Comparison of ENCODE assay signal across 36 cellular contexts in genomic region chr5:57454896-57455295, GRCh38. TPM values are rescaled to one million over a fixed set of nuclear protein-coding genes. Genes with fewer than 3 reads are reported as not detected.
"Had no signal": no experiment of that assay in that cellular context is flagged by ENCODE, and none has a peak within 500 bp of the region (broad histone marks: within the 10 kb centered on the region; RNA-seq: fewer than 3 reads in every experiment).

No MANE protein-coding gene starts in this region.

- H3K4me1 Mint-ChIP-seq: activated CD8-positive, alpha-beta memory T cell treated with anti-CD3 and anti-CD28 coated beads, Interleukin-2, amount 10 ng/mL, durations not matched to agents 7 days and 5 days; central memory CD8-positive, alpha-beta T cell had no signal

- H3K27ac Mint-ChIP-seq: activated CD4-positive, alpha-beta memory T cell treated with anti-CD3 and anti-CD28 coated beads for 36 hours; activated CD4-positive, alpha-beta T cell treated with anti-CD3 and anti-CD28 coated beads for 36 hours; activated CD4-positive, alpha-beta T cell treated with anti-CD3 and anti-CD28 coated beads, Interleukin-2, amount 10 ng/mL, durations not matched to agents 24 days and 14 days; activated CD8-positive, alpha-beta memory T cell treated with anti-CD3 and anti-CD28 coated beads, Interleukin-2, amount 10 ng/mL, durations not matched to agents 7 days and 5 days; activated CD8-positive, alpha-beta T cell treated with anti-CD3 and anti-CD28 coated beads, Interleukin-2, amount 10 ng/mL, durations not matched to agents 7 days and 5 days; activated naive CD4-positive, alpha-beta T cell treated with anti-CD3 and anti-CD28 coated beads, Interleukin-2, amount 10 ng/mL, durations not matched to agents 7 days and 5 days; activated naive CD4-positive, alpha-beta T cell treated with anti-CD3 and anti-CD28 coated beads, Interleukin-2, amount 50 U/mL, for 72 hours; activated naive CD8-positive, alpha-beta T cell treated with anti-CD3 and anti-CD28 coated beads, Interleukin-2, amount 10 ng/mL, durations not matched to agents 7 days and 5 days; activated T-cell treated with anti-CD3 and anti-CD28 coated beads, Interleukin-2, amount 50 U/mL, for 24 hours; activated T-cell treated with anti-CD3 and anti-CD28 coated beads, Interleukin-2, amount 50 U/mL, for 72 hours; effector memory CD8-positive, alpha-beta T cell had no signal

- H3K36me3 ChIP-seq: esophagus muscularis mucosa, gastroesophageal sphincter, heart right ventricle had no signal

- H3K9me3 ChIP-seq: esophagus muscularis mucosa, gastroesophageal sphincter, heart right ventricle had no signal

- H3K36me3 Mint-ChIP-seq: activated CD4-positive, alpha-beta memory T cell treated with anti-CD3 and anti-CD28 coated beads for 36 hours; activated CD8-positive, alpha-beta memory T cell treated with anti-CD3 and anti-CD28 coated beads, Interleukin-2, amount 10 ng/mL, durations not matched to agents 7 days and 5 days; activated naive CD4-positive, alpha-beta T cell treated with anti-CD3 and anti-CD28 coated beads, Interleukin-2, amount 10 ng/mL, durations not matched to agents 7 days and 5 days; activated naive CD4-positive, alpha-beta T cell treated with anti-CD3 and anti-CD28 coated beads, Interleukin-2, amount 50 U/mL, for 72 hours; activated naive CD8-positive, alpha-beta T cell treated with anti-CD3 and anti-CD28 coated beads, Interleukin-2, amount 10 ng/mL, durations not matched to agents 7 days and 5 days; brain had no signal

- H3K4me3 ChIP-seq: coronary artery, esophagus muscularis mucosa, gastroesophageal sphincter, heart right ventricle had no signal

- H3K27me3 Mint-ChIP-seq: activated CD4-positive, alpha-beta T cell treated with anti-CD3 and anti-CD28 coated beads, Interleukin-2, amount 10 ng/mL, durations not matched to agents 24 days and 14 days; activated T-cell treated with anti-CD3 and anti-CD28 coated beads, Interleukin-2, amount 50 U/mL, for 24 hours had no signal

- H3K4me3 Mint-ChIP-seq: activated CD4-positive, alpha-beta memory T cell treated with anti-CD3 and anti-CD28 coated beads for 36 hours; activated CD4-positive, alpha-beta T cell treated with anti-CD3 and anti-CD28 coated beads for 36 hours; activated CD4-positive, alpha-beta T cell treated with anti-CD3 and anti-CD28 coated beads, Interleukin-2, amount 10 ng/mL, durations not matched to agents 24 days and 14 days; activated CD8-positive, alpha-beta memory T cell treated with anti-CD3 and anti-CD28 coated beads, Interleukin-2, amount 10 ng/mL, durations not matched to agents 7 days and 5 days; activated CD8-positive, alpha-beta T cell treated with anti-CD3 and anti-CD28 coated beads, Interleukin-2, amount 10 ng/mL, durations not matched to agents 7 days and 5 days; activated naive CD4-positive, alpha-beta T cell treated with anti-CD3 and anti-CD28 coated beads, Interleukin-2, amount 10 ng/mL, durations not matched to agents 7 days and 5 days; activated naive CD8-positive, alpha-beta T cell treated with anti-CD3 and anti-CD28 coated beads, Interleukin-2, amount 10 ng/mL, durations not matched to agents 7 days and 5 days; activated T-cell treated with anti-CD3 and anti-CD28 coated beads, Interleukin-2, amount 50 U/mL, for 24 hours; activated T-cell treated with anti-CD3 and anti-CD28 coated beads, Interleukin-2, amount 50 U/mL, for 72 hours; brain; central memory CD8-positive, alpha-beta T cell; effector memory CD8-positive, alpha-beta T cell had no signal

- H3K27ac ChIP-seq: coronary artery, esophagus muscularis mucosa, gastroesophageal sphincter, heart right ventricle had no signal

- DNase-seq: activated CD4-positive, alpha-beta memory T cell treated with anti-CD3 and anti-CD28 coated beads for 36 hours; activated CD4-positive, alpha-beta T cell treated with anti-CD3 and anti-CD28 coated beads for 36 hours; activated CD4-positive, alpha-beta T cell treated with anti-CD3 and anti-CD28 coated beads, Interleukin-2, amount 10 ng/mL, durations not matched to agents 24 days and 14 days; activated CD4-positive, CD25-positive, alpha-beta regulatory T cell; activated CD4-positive, CD25-positive, alpha-beta regulatory T cell treated with anti-CD3 and anti-CD28 coated beads, Interleukin-2, amount 50 U/mL, for 72 hours; activated CD8-positive, alpha-beta memory T cell treated with anti-CD3 and anti-CD28 coated beads, Interleukin-2, amount 10 ng/mL, durations not matched to agents 7 days and 5 days; activated CD8-positive, alpha-beta memory T cell treated with anti-CD3 and anti-CD28 coated beads, Interleukin-2, amount 50 U/mL, for 4 hours; activated CD8-positive, alpha-beta T cell treated with anti-CD3 and anti-CD28 coated beads, Interleukin-2, amount 10 ng/mL, durations not matched to agents 7 days and 5 days; activated gamma-delta T cell; activated naive CD4-positive, alpha-beta T cell; activated naive CD4-positive, alpha-beta T cell treated with anti-CD3 and anti-CD28 coated beads, Interleukin-2, amount 10 ng/mL, durations not matched to agents 7 days and 5 days; activated naive CD8-positive, alpha-beta T cell treated with anti-CD3 and anti-CD28 coated beads, Interleukin-2, amount 10 ng/mL, durations not matched to agents 7 days and 5 days; activated T-cell treated with anti-CD3 and anti-CD28 coated beads for 4 hours; activated T-cell treated with anti-CD3 and anti-CD28 coated beads, Interleukin-2, amount 50 U/mL, for 24 hours; activated T-cell treated with anti-CD3 and anti-CD28 coated beads, Interleukin-2, amount 50 U/mL, for 72 hours; amniotic stem cell; aorta; dermis blood vessel endothelial cell; effector CD4-positive, alpha-beta T cell; effector memory CD8-positive, alpha-beta T cell; erythroblast; foreskin melanocyte; heart right ventricle; T-helper 2 cell had no signal

- FAIRE-seq: bronchial epithelial cell had no signal

- H3K9me3 Mint-ChIP-seq: activated CD4-positive, alpha-beta memory T cell treated with anti-CD3 and anti-CD28 coated beads for 36 hours; activated CD4-positive, alpha-beta T cell treated with anti-CD3 and anti-CD28 coated beads, Interleukin-2, amount 10 ng/mL, durations not matched to agents 24 days and 14 days; activated naive CD4-positive, alpha-beta T cell treated with anti-CD3 and anti-CD28 coated beads, Interleukin-2, amount 10 ng/mL, durations not matched to agents 7 days and 5 days; activated naive CD8-positive, alpha-beta T cell treated with anti-CD3 and anti-CD28 coated beads, Interleukin-2, amount 10 ng/mL, durations not matched to agents 7 days and 5 days; activated T-cell treated with anti-CD3 and anti-CD28 coated beads, Interleukin-2, amount 50 U/mL, for 24 hours; activated T-cell treated with anti-CD3 and anti-CD28 coated beads, Interleukin-2, amount 50 U/mL, for 72 hours; central memory CD8-positive, alpha-beta T cell had no signal

- ATAC-seq: activated CD4-positive, alpha-beta T cell treated with anti-CD3 and anti-CD28 coated beads for 36 hours; activated CD8-positive, alpha-beta memory T cell treated with anti-CD3 and anti-CD28 coated beads, Interleukin-2, amount 10 ng/mL, durations not matched to agents 7 days and 5 days; activated CD8-positive, alpha-beta T cell treated with anti-CD3 and anti-CD28 coated beads, Interleukin-2, amount 10 ng/mL, durations not matched to agents 7 days and 5 days; activated naive CD4-positive, alpha-beta T cell treated with anti-CD3 and anti-CD28 coated beads, Interleukin-2, amount 50 U/mL, for 72 hours; activated T-cell treated with anti-CD3 and anti-CD28 coated beads, Interleukin-2, amount 50 U/mL, for 72 hours; effector memory CD8-positive, alpha-beta T cell; gastroesophageal sphincter; heart right ventricle had no signal

- H3K27me3 ChIP-seq: esophagus muscularis mucosa, gastroesophageal sphincter, heart right ventricle had no signal

RNA-seq across cellular contexts. Expression of gene ACTBL2, which starts 27.7 kb away (rescaled TPM):
- total RNA-seq: activated CD4-positive, alpha-beta memory T cell treated with anti-CD3 and anti-CD28 coated beads for 36 hours; activated CD4-positive, alpha-beta T cell treated with anti-CD3 and anti-CD28 coated beads for 36 hours; activated CD4-positive, alpha-beta T cell treated with anti-CD3 and anti-CD28 coated beads, Interleukin-2, amount 10 ng/mL, durations not matched to agents 24 days and 14 days; activated CD8-positive, alpha-beta memory T cell treated with anti-CD3 and anti-CD28 coated beads for 36 hours; activated CD8-positive, alpha-beta memory T cell treated with anti-CD3 and anti-CD28 coated beads, Interleukin-2, amount 10 ng/mL, durations not matched to agents 7 days and 5 days; activated CD8-positive, alpha-beta T cell treated with anti-CD3 and anti-CD28 coated beads, Interleukin-2, amount 10 ng/mL, durations not matched to agents 7 days and 5 days; activated naive CD4-positive, alpha-beta T cell treated with anti-CD3 and anti-CD28 coated beads, Interleukin-2, amount 50 U/mL, for 72 hours; activated naive CD8-positive, alpha-beta T cell treated with anti-CD3 and anti-CD28 coated beads, Interleukin-2, amount 10 ng/mL, durations not matched to agents 7 days and 5 days; activated T-cell treated with anti-CD3 and anti-CD28 coated beads, Interleukin-2, amount 50 U/mL, for 72 hours; aorta; cardiac septum; cerebellum; esophagus muscularis mucosa; fibroblast of lung; heart right ventricle; T-helper 1 cell treated with Interleukin-12 subunit alpha and Interleukin-12 subunit beta and Interleukin-4 antibody, amounts not matched to agents 30 ng/mL and 1 ng/mL, for 36 hours had no signal
- polyA plus RNA-seq: aorta, heart right ventricle had no signal
